9 cellular contexts compared by ENCODE assay signal in the genomic region with DNA sequence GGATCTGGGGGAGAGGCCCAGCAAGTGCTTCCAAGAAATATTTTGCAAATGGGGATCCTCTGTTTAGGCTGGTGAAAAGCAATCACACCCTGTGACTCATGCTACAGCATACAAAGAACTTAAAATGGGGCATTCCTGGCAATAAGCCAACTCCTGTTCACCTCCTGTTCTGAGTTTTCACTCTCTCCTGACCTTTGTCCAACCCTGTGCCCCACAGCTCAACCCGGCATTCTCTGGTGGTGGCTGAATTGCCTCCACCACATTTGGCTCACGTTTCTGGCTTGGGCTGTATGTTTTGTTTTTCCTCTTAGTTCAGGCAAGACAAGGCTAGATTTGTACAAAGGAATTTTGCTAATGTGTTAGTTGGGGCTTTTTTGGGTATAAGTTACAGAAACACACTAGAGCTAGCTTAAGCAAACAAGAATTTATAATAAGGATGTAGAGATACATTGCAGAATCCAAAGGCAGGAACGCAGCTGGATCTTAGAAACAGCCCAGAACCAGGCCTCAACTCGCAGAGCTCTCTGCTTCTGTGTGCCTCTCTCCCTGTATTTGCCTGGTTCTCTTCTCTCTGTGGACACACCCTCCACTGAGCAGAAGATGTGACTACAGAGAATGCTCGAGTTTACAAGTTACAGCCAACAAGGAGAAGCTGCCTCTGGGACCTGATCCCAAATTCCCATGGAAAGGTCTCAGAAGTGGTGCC. TPM values are rescaled to one million over a fixed set of nuclear protein-coding genes. Genes with fewer than 3 reads are reported as not detected.
DNase-seq lines count a peak whose midpoint lies in the region; ATAC-seq, FAIRE-seq and TF ChIP-seq lines count a peak whose summit lies in the region.
"Had no signal": no experiment of that assay in that cellular context is flagged by ENCODE, and none has a peak within 500 bp of the region (broad histone marks: within the 10 kb centered on the region; RNA-seq: fewer than 3 reads in every experiment).

No MANE protein-coding gene starts in this region.

- TF ChIP-seq EP300 in tibial nerve (IDR thresholded peaks at IDR 0.05), result peak in 1 of 2 donors; percentile 32

- peaks cover 50 to 87% of the 10 kb centered on the region in 2 donors for H3K36me3 Mint-ChIP-seq in CD14-positive monocyte

- peaks cover 0 to 2% (median 0%) of the 10 kb centered on the region in 3 donors for H3K27me3 Mint-ChIP-seq in CD14-positive monocyte (ENCODE audit: low read depth in 3 of 3)
- H3K27me3 Mint-ChIP-seq: central memory CD8-positive, alpha-beta T cell had no signal

- DNase-seq in HTR-8/SVneo (ENCODE audit: insufficient read length, low spot score), result peak; percentile 74
- peak in 3 of 4 donors; percentile 18 to 60 (median 57) for DNase-seq in body of pancreas
- peak; percentile 25 to 56 for DNase-seq in left colon
- peak in 1 of 2 donors; percentile 41 for DNase-seq in tibial nerve (ENCODE audit: low spot score in 2 of 2)
- DNase-seq in dorsolateral prefrontal cortex, result no peak
- DNase-seq in NCI-H510A (lab: John Stamatoyannopoulos, UW), result no peak
- DNase-seq in CD14-positive monocyte (ENCODE audit: low spot score), result no peak
- DNase-seq: stimulated activated CD4-positive, alpha-beta T cell treated with anti-CD3 and anti-CD28 coated beads, Interleukin-4, amount 100 ng/mL, for 4 hours had no signal

- H3K27me3 ChIP-seq in body of pancreas (no peaks in the 10 kb centered on the region), tibial nerve (no peaks in the 10 kb centered on the region), dorsolateral prefrontal cortex (no peaks in the 10 kb centered on the region)

- peaks cover 0 to 4% of the 10 kb centered on the region in 2 donors for H3K36me3 ChIP-seq in body of pancreas (replicated peaks in 1 of 2; ENCODE audit: insufficient read depth in 1 of 2, low read depth in 2 of 2)
- H3K36me3 ChIP-seq in tibial nerve, result peaks cover 0 to 62% (median 3%) of the 10 kb centered on the region in 3 donors

- H3K9me3 ChIP-seq in body of pancreas, result no peaks in the 10 kb centered on the region
- H3K9me3 ChIP-seq in tibial nerve, result no peaks in the 10 kb centered on the region

- intact Hi-C loops in body of pancreas (cut with DNase I) (no loop called here), left colon (cut with DNase I, micrococcal nuclease) (no loop called here), dorsolateral prefrontal cortex (cut with DNase I) (no loop called here), CD14-positive monocyte (cut with micrococcal nuclease) (no loop called here)

- TF ChIP-seq CTCF in body of pancreas (IDR thresholded peaks at IDR 0.05) (no peak), tibial nerve (IDR thresholded peaks at IDR 0.05) (no peak), dorsolateral prefrontal cortex (IDR thresholded peaks at IDR 0.05 in 54 of 56, conservative IDR thresholded peaks at IDR 0.05 in 2 of 56; ENCODE audit: low read depth in 1 of 56, partially characterized antibody in 56 of 56) (no peak), CD14-positive monocyte (IDR thresholded peaks at IDR 0.05) (no peak)

- ATAC-seq in body of pancreas (peak; percentile 69), left colon (peak; percentile 79)

- WGBS in body of pancreas, 2 donors, result 41 to 50% methylated on average over 5 of the region's 5 CpGs
- 16 to 19% methylated on average over 5 of the region's 5 CpGs for WGBS in tibial nerve, 2 donors

- H3K9me3 Mint-ChIP-seq in CD14-positive monocyte, result no peaks in the 10 kb centered on the region
- H3K9me3 Mint-ChIP-seq: central memory CD8-positive, alpha-beta T cell had no signal

- peak overlapping the region in 3 of 7 donors; percentile 5 to 63 (median 32) for H3K27ac Mint-ChIP-seq in CD14-positive monocyte

- no peak overlapping the region for H3K4me3 ChIP-seq in body of pancreas
- no peak overlapping the region for H3K4me3 ChIP-seq in tibial nerve
- no peak overlapping the region for H3K4me3 ChIP-seq in dorsolateral prefrontal cortex

- no peak for TF ChIP-seq POLR2A in body of pancreas (IDR thresholded peaks at IDR 0.05)
- TF ChIP-seq POLR2A in tibial nerve (IDR thresholded peaks at IDR 0.05), result no peak

- no peak overlapping the region for H3K4me3 Mint-ChIP-seq in CD14-positive monocyte
- H3K4me3 Mint-ChIP-seq: central memory CD8-positive, alpha-beta T cell had no signal

- peaks cover 20% of the 10 kb centered on the region for H3K4me1 ChIP-seq in body of pancreas
- peaks cover 0 to 30% (median 19%) of the 10 kb centered on the region in 4 donors for H3K4me1 ChIP-seq in tibial nerve

- peaks cover 3% of the 10 kb centered on the region for H3K4me1 Mint-ChIP-seq in CD14-positive monocyte

- peak overlapping the region in 2 of 4 donors; percentile 55 to 61 for H3K27ac ChIP-seq in body of pancreas
- peak overlapping the region in 3 of 4 donors; percentile 4 to 62 (median 59) for H3K27ac ChIP-seq in tibial nerve
- peak overlapping the region in 10 of 59 donors; percentile 4 to 35 (median 13) for H3K27ac ChIP-seq in dorsolateral prefrontal cortex

- peak; percentile 65 for FAIRE-seq in HTR-8/SVneo (lab: Jason Lieb, UNC)

RNA-seq across cellular contexts. Expression of a gene that starts 9.4 kb away (rescaled TPM):
- total RNA-seq in body of pancreas (10 to 100 TPM; 17.1 to 44.5 TPM), left colon (10 to 100 TPM; 32.1 to 34.6 TPM), tibial nerve (10 to 100 TPM; 14.9 to 35.9 (median 27.1) TPM), dorsolateral prefrontal cortex (10 to 100 TPM; 16.3 to 62.8 (median 35.7) TPM)
- polyA plus RNA-seq in CD14-positive monocyte, result 10 to 100 TPM in 1 of 2 donors, 1 to 10 TPM in 1; 7.6 to 10.2 TPM

RNA-seq across cellular contexts. Expression of a gene that starts 18.6 kb away (rescaled TPM):
- total RNA-seq in body of pancreas, result not detected
- under 1 TPM; 0.27 to 0.28 TPM for total RNA-seq in left colon
- total RNA-seq in tibial nerve, result 1 to 10 TPM in 2 of 4 donors, not detected in 2; 1.0 to 3.5 TPM
- total RNA-seq in dorsolateral prefrontal cortex, result 10 to 100 TPM in 8 of 120 experiments, 1 to 10 TPM in 112; 1.9 to 12.6 (median 6.0) TPM
- polyA plus RNA-seq in CD14-positive monocyte, result not detected

RNA-seq across cellular contexts. Expression of a gene that starts 40.6 kb away (rescaled TPM):
- total RNA-seq in body of pancreas (10 to 100 TPM; 16.9 to 47.5 TPM), left colon (10 to 100 TPM; 16.9 to 18.4 TPM), tibial nerve (10 to 100 TPM; 30.2 to 43.8 (median 32.3) TPM), dorsolateral prefrontal cortex (100 to 1,000 TPM in 3 of 120 experiments, 10 to 100 TPM in 117; 21.7 to 124 (median 47.1) TPM)
- polyA plus RNA-seq in CD14-positive monocyte, result 1 to 10 TPM; 3.2 TPM

Comparison
In these comparisons a context has a peak if more than half of its experiments do, and no peak if none do; other contexts are left out.
1. DNase-seq: peak in HTR-8/SVneo (single experiment), body of pancreas (3 of 4) and left colon (2 of 2); none in dorsolateral prefrontal cortex (0 of 10), NCI-H510A (single experiment) and CD14-positive monocyte (single experiment).